In the genomic region with DNA sequence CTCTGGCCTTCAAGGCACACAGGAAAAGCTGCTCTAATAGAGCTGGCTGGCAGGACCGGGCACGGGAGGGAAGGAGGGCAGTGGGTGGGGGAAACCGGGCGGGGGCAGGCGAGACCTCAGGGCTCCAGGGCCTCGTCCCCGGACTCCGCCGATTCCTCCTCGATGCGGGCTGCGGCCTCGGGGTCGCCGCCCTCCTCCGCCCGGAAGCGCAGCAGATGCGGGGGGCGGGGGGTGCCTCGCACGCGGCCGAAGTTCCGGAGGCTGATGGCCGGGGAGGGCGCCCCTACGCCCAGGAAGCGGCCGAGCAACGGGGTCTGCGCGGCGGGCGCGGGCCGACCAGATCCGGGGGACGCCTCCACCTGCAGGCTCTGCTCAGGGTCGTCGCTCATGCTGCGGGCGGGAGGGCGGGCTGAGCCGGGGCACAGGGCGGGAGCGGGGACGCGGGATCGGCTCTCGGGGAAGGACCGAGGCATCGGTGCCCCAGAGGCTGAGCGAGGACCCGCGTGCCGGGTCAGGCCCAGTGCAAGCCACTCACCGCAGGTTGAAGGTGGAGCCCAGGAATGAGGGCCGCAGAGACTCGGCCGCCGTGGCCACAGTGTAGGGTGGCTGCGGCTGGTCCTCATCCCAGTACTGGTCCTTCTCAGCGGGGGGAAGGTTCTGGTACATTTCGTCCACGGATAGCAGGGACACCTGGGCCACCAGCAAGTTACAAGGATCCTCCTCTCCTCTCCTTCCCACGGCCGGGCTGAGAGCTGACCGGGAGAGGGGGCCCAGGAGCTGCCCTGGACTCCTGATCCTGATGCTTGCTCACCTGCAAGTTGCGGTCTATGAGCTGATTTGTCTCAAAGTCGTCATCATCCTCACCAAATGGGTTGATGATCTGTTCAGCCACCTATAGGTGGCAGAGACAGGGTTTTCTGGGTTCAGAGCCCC, we compare ENCODE assay signal across 9 cellular contexts. TPM values are rescaled to one million over a fixed set of nuclear protein-coding genes. Genes with fewer than 3 reads are reported as not detected.
A peak's percentile ranks its signal among the peaks of the same experiment; 100 is the strongest.
DNase-seq lines count a peak whose midpoint lies in the region; ATAC-seq and TF ChIP-seq lines count a peak whose summit lies in the region.
"Had no signal": no experiment of that assay in that cellular context is flagged by ENCODE, and none has a peak within 500 bp of the region (broad histone marks: within the 10 kb centered on the region; RNA-seq: fewer than 3 reads in every experiment).

No MANE protein-coding gene starts in this region.

- H3K4me1 Mint-ChIP-seq in WTC11 = peaks cover 28% of the 10 kb centered on the region

- no peaks in the 10 kb centered on the region for H3K27me3 ChIP-seq in trophoblast cell (ENCODE audit: insufficient read depth, low read length)

- H2BK5ac ChIP-seq in trophoblast cell (ENCODE audit: low read depth, low read length, poor library complexity) = no peak overlapping the region

- H4K91ac ChIP-seq in trophoblast cell (ENCODE audit: low read depth, low read length) = no peak overlapping the region

- peaks cover 2% of the 10 kb centered on the region for H3K79me1 ChIP-seq in trophoblast cell (ENCODE audit: low read length)

- H2AFZ ChIP-seq in trophoblast cell (ENCODE audit: insufficient read depth, low read length, poor library complexity) = peak overlapping the region; percentile 46

- H3K4me1 ChIP-seq in trophoblast cell (ENCODE audit: control insufficient read depth in 1 of 2, insufficient read depth in 2 of 2, low read length in 2 of 2) = peaks cover 3 to 17% of the 10 kb centered on the region in 2 experiments

- H3K9ac ChIP-seq in trophoblast cell (ENCODE audit: low read length) = no peak overlapping the region

- no peak overlapping the region for H3K27ac ChIP-seq in trophoblast cell (ENCODE audit: low read depth, low read length)
- H3K27ac ChIP-seq: 22Rv1 had no signal

- CTCF ChIA-PET in WTC11 (lab: Charles Lee) = interaction anchor here (0.6 to 3.3 kb wide), 21 partner anchors 9 to 228 kb away, joined by 3 to 21 read pairs (median 3); a partner anchor contains a TSS

- H4K12ac ChIP-seq in trophoblast cell (ENCODE audit: low read depth, low read length) = peak overlapping the region; percentile 31

- WGBS in trophoblast cell (ENCODE audit: extremely low coverage, insufficient coverage, insufficient read length) = no CpG with 5 or more reads among the region's 71 CpGs

- POLR2A ChIA-PET in WTC11 (lab: Charles Lee) = interaction anchor here (0.6 to 2.7 kb wide), 10 partner anchors 9 to 845 kb away, joined by 3 to 19 read pairs (median 4); a partner anchor contains a TSS

- H4K8ac ChIP-seq in trophoblast cell (ENCODE audit: low read depth, low read length) = peak overlapping the region; percentile 72

- peak overlapping the region; percentile 63 for H3K4me2 ChIP-seq in trophoblast cell (ENCODE audit: low read length)

- peak overlapping the region; percentile 62 for H3K4me3 Mint-ChIP-seq in WTC11

- H3K9me3 Mint-ChIP-seq in WTC11 = no peaks in the 10 kb centered on the region

- no peak overlapping the region for H3K27ac Mint-ChIP-seq in WTC11

- H3K79me2 ChIP-seq in trophoblast cell (ENCODE audit: control insufficient read depth, insufficient read depth, low read length, poor library complexity) = no peaks in the 10 kb centered on the region

- H3K36me3 ChIP-seq in trophoblast cell (ENCODE audit: control insufficient read depth in 1 of 2, insufficient read depth in 2 of 2, low read length in 2 of 2) = peaks cover 14 to 16% of the 10 kb centered on the region in 2 experiments

- DNase-seq in DMS153 treated with DMSO at 0.1 percent for 48 hours (lab: John Stamatoyannopoulos, UW; ENCODE audit: unreplicated experiment) = peak; percentile 44
- no peak for DNase-seq in DMS153 (lab: John Stamatoyannopoulos, UW)
- DNase-seq in WTC11 (ENCODE audit: low spot score) = peak; percentile 64
- DNase-seq in fibroblast of pulmonary artery (ENCODE audit: low read depth) = no peak
- DNase-seq in trophoblast cell = peak in 1 of 2 donors; percentile 38
- no peak for DNase-seq in stimulated activated CD4-positive, alpha-beta T cell treated with anti-CD3 and anti-CD28 coated beads, Interleukin-12 subunit alpha, Interleukin-12 subunit beta, amount 100 ng/mL, for 4 hours
- no peak for DNase-seq in DMS 273 treated with DMSO at 0.1 percent for 48 hours (lab: John Stamatoyannopoulos, UW)
- DNase-seq in epidermal melanocyte (ENCODE audit: insufficient read length, low spot score) = no peak

- no peak overlapping the region for H3K23ac ChIP-seq in trophoblast cell (ENCODE audit: low read length)

- H3K4me3 ChIP-seq in fibroblast of pulmonary artery (replicated peaks; ENCODE audit: low read depth, low read length) (peak overlapping the region; percentile 29), trophoblast cell (ENCODE audit: low read depth, low read length) (peak overlapping the region; percentile 53)

- H3K4ac ChIP-seq in trophoblast cell (ENCODE audit: low read depth, low read length) = no peak overlapping the region

- H3K14ac ChIP-seq in trophoblast cell (ENCODE audit: low read length) = peak overlapping the region; percentile 14

- peaks cover 12% of the 10 kb centered on the region for H3K27me3 Mint-ChIP-seq in WTC11 (ENCODE audit: low read depth)

- H3K36me3 Mint-ChIP-seq in WTC11 = peaks cover 12% of the 10 kb centered on the region

- H2AK5ac ChIP-seq in trophoblast cell (ENCODE audit: low read length) = no peak overlapping the region

- no peak overlapping the region for H2BK120ac ChIP-seq in trophoblast cell (ENCODE audit: insufficient read depth, low read length, poor library complexity)

- peaks cover 2% of the 10 kb centered on the region for H3K9me3 ChIP-seq in trophoblast cell (ENCODE audit: insufficient read depth, low read depth, low read length)

- TF ChIP-seq CTCF in WTC11 (IDR thresholded peaks at IDR 0.05) (0 out of 2 replicates have a peak, but pooled peaks have one; percentile 16), fibroblast of pulmonary artery (IDR thresholded peaks at IDR 0.05; ENCODE audit: low read length, missing control alignments) (no peak)

- peak; percentile 19 for ATAC-seq in WTC11

- no peak overlapping the region for H2BK12ac ChIP-seq in trophoblast cell (ENCODE audit: low read length)

- H3K18ac ChIP-seq in trophoblast cell (ENCODE audit: low read length) = no peak overlapping the region

TF ChIP-seq in WTC11, 78 proteins besides CTCF, POLR2A, EP300 and RAD21 (continues in another document):
- TF ChIP-seq, protein P1, sequence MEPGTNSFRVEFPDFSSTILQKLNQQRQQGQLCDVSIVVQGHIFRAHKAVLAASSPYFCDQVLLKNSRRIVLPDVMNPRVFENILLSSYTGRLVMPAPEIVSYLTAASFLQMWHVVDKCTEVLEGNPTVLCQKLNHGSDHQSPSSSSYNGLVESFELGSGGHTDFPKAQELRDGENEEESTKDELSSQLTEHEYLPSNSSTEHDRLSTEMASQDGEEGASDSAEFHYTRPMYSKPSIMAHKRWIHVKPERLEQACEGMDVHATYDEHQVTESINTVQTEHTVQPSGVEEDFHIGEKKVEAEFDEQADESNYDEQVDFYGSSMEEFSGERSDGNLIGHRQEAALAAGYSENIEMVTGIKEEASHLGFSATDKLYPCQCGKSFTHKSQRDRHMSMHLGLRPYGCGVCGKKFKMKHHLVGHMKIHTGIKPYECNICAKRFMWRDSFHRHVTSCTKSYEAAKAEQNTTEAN (CRISPR knock-in tag; IDR thresholded peaks at IDR 0.05) = peak; percentile 77; the same call in 1 of the 2 replicates
- TF ChIP-seq GABPB1 (CRISPR knock-in tag; IDR thresholded peaks at IDR 0.05) (0 out of 2 replicates have a peak, but pooled peaks have one; percentile 55), IRF2 (CRISPR knock-in tag; IDR thresholded peaks at IDR 0.05; ENCODE audit: borderline replicate concordance, low read depth) (no peak), MXD4 (CRISPR knock-in tag; IDR thresholded peaks at IDR 0.05; ENCODE audit: borderline replicate concordance) (no peak), NFE2L1 (CRISPR knock-in tag; IDR thresholded peaks at IDR 0.05) (0 out of 2 replicates have a peak, but pooled peaks have one; percentile 32), ZBTB21 (CRISPR knock-in tag; IDR thresholded peaks at IDR 0.05; ENCODE audit: borderline replicate concordance) (peak; percentile 64; the same call in 1 of the 2 replicates), JUN (CRISPR knock-in tag; IDR thresholded peaks at IDR 0.05) (peak; percentile 51; the same call in 1 of the 2 replicates)
- TF ChIP-seq, protein P2, sequence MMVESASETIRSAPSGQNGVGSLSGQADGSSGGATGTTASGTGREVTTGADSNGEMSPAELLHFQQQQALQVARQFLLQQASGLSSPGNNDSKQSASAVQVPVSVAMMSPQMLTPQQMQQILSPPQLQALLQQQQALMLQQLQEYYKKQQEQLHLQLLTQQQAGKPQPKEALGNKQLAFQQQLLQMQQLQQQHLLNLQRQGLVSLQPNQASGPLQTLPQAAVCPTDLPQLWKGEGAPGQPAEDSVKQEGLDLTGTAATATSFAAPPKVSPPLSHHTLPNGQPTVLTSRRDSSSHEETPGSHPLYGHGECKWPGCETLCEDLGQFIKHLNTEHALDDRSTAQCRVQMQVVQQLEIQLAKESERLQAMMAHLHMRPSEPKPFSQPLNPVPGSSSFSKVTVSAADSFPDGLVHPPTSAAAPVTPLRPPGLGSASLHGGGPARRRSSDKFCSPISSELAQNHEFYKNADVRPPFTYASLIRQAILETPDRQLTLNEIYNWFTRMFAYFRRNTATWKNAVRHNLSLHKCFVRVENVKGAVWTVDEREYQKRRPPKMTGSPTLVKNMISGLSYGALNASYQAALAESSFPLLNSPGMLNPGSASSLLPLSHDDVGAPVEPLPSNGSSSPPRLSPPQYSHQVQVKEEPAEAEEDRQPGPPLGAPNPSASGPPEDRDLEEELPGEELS (CRISPR knock-in tag; IDR thresholded peaks at IDR 0.05) = peak; percentile 87

RNA-seq across cellular contexts. Expression of a gene that starts 3.6 kb away (rescaled TPM):
- 1.6 to 1.7 TPM (median 1.6 TPM) in 3 replicates for total RNA-seq in WTC11 (2021)
- polyA plus RNA-seq in trophoblast cell (2013) = 0.14 TPM in 2 replicates

RNA-seq across cellular contexts. Expression of a gene that starts 9.0 kb away (rescaled TPM):
- total RNA-seq in WTC11 (2021) = 2,343 to 2,726 TPM (median 2,722 TPM) in 3 replicates
- 4,158 and 4,170 TPM in 2 replicates for polyA plus RNA-seq in trophoblast cell (2013)

RNA-seq across cellular contexts. Expression of a gene that starts 15.8 kb away (rescaled TPM):
- 10.1 to 16.4 TPM (median 12.0 TPM) in 3 replicates for total RNA-seq in WTC11 (2021)
- polyA plus RNA-seq in trophoblast cell (2013) = 16.6 TPM in 2 replicates

RNA-seq across cellular contexts. Expression of a gene that starts 22.8 kb away (rescaled TPM):
- total RNA-seq in WTC11 (2021) = 0.31 to 0.62 TPM (median 0.57 TPM) in 3 replicates
- polyA plus RNA-seq in trophoblast cell (2013) = 0.07 TPM in 1 of 2 replicates, not detected in the other

RNA-seq across cellular contexts. Expression of a gene that starts 24.0 kb away (rescaled TPM):
- 1.7 to 2.0 TPM (median 1.8 TPM) in 3 replicates for total RNA-seq in WTC11 (2021)
- 5.8 and 5.9 TPM in 2 replicates for polyA plus RNA-seq in trophoblast cell (2013)

Comparison
In these comparisons a context has a peak if more than half of its experiments do, and no peak if none do; other contexts are left out.
1. DNase-seq: peak in DMS153 treated with DMSO at 0.1 percent for 48 hours (single experiment) and WTC11 (single experiment); none in DMS153 (single experiment), fibroblast of pulmonary artery (single experiment), stimulated activated CD4-positive, alpha-beta T cell treated with anti-CD3 and anti-CD28 coated beads, Interleukin-12 subunit alpha, Interleukin-12 subunit beta, amount 100 ng/mL, for 4 hours (single experiment), DMS 273 treated with DMSO at 0.1 percent for 48 hours (single experiment) and epidermal melanocyte (single experiment).